In the genomic region with DNA sequence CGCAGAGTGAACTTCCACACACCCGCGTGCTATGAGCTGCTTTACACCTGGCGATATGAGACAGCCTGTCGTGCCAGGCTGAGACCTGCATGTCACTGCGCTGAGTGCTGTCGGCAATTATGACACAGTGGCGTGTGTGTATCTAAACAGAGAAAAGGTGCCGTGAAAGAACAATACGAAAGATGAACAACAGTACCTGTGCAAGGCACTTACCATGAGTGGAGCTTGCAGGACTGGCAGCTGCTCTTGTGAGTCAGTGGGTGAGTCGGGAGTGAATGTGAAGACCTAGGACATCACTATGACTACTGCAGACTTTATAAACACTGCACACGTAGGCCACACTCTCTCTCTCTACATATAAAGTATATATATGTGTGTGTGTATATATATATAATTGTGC, we compare ENCODE assay signal across 1 cellular context.
TF ChIP-seq lines count a peak whose summit lies in the region.

No MANE protein-coding gene starts in this region.

TF ChIP-seq in GM23338, 12 proteins besides CTCF, POLR2A, EP300 and RAD21 (continued from another document):
- TF ChIP-seq, protein P1, sequence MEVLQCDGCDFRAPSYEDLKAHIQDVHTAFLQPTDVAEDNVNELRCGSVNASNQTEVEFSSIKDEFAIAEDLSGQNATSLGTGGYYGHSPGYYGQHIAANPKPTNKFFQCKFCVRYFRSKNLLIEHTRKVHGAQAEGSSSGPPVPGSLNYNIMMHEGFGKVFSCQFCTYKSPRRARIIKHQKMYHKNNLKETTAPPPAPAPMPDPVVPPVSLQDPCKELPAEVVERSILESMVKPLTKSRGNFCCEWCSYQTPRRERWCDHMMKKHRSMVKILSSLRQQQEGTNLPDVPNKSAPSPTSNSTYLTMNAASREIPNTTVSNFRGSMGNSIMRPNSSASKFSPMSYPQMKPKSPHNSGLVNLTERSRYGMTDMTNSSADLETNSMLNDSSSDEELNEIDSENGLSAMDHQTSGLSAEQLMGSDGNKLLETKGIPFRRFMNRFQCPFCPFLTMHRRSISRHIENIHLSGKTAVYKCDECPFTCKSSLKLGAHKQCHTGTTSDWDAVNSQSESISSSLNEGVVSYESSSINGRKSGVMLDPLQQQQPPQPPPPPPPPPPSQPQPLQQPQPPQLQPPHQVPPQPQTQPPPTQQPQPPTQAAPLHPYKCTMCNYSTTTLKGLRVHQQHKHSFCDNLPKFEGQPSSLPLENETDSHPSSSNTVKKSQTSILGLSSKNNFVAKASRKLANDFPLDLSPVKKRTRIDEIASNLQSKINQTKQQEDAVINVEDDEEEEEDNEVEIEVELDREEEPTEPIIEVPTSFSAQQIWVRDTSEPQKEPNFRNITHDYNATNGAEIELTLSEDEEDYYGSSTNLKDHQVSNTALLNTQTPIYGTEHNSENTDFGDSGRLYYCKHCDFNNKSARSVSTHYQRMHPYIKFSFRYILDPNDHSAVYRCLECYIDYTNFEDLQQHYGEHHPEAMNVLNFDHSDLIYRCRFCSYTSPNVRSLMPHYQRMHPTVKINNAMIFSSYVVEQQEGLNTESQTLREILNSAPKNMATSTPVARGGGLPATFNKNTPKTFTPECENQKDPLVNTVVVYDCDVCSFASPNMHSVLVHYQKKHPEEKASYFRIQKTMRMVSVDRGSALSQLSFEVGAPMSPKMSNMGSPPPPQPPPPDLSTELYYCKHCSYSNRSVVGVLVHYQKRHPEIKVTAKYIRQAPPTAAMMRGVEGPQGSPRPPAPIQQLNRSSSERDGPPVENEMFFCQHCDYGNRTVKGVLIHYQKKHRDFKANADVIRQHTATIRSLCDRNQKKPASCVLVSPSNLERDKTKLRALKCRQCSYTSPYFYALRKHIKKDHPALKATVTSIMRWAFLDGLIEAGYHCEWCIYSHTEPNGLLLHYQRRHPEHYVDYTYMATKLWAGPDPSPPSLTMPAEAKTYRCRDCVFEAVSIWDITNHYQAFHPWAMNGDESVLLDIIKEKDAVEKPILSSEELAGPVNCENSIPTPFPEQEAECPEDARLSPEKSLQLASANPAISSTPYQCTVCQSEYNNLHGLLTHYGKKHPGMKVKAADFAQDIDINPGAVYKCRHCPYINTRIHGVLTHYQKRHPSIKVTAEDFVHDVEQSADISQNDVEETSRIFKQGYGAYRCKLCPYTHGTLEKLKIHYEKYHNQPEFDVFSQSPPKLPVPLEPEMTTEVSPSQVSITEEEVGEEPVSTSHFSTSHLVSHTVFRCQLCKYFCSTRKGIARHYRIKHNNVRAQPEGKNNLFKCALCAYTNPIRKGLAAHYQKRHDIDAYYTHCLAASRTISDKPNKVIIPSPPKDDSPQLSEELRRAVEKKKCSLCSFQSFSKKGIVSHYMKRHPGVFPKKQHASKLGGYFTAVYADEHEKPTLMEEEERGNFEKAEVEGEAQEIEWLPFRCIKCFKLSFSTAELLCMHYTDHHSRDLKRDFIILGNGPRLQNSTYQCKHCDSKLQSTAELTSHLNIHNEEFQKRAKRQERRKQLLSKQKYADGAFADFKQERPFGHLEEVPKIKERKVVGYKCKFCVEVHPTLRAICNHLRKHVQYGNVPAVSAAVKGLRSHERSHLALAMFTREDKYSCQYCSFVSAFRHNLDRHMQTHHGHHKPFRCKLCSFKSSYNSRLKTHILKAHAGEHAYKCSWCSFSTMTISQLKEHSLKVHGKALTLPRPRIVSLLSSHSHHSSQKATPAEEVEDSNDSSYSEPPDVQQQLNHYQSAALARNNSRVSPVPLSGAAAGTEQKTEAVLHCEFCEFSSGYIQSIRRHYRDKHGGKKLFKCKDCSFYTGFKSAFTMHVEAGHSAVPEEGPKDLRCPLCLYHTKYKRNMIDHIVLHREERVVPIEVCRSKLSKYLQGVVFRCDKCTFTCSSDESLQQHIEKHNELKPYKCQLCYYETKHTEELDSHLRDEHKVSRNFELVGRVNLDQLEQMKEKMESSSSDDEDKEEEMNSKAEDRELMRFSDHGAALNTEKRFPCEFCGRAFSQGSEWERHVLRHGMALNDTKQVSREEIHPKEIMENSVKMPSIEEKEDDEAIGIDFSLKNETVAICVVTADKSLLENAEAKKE (CRISPR knock-in tag; IDR thresholded peaks at IDR 0.05), result no peak
- TF ChIP-seq, protein P2, sequence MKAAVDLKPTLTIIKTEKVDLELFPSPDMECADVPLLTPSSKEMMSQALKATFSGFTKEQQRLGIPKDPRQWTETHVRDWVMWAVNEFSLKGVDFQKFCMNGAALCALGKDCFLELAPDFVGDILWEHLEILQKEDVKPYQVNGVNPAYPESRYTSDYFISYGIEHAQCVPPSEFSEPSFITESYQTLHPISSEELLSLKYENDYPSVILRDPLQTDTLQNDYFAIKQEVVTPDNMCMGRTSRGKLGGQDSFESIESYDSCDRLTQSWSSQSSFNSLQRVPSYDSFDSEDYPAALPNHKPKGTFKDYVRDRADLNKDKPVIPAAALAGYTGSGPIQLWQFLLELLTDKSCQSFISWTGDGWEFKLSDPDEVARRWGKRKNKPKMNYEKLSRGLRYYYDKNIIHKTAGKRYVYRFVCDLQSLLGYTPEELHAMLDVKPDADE (IDR thresholded peaks at IDR 0.05), result no peak
- TF ChIP-seq EZH2phosphoT487 (IDR thresholded peaks at IDR 0.05; ENCODE audit: unreplicated experiment) (no peak), ZNF114 (CRISPR knock-in tag; IDR thresholded peaks at IDR 0.05) (no peak), CREB1 (CRISPR knock-in tag; IDR thresholded peaks at IDR 0.05; ENCODE audit: low read depth) (no peak), STAT1 (IDR thresholded peaks at IDR 0.05; ENCODE audit: unreplicated experiment) (no peak), NANOG (IDR thresholded peaks at IDR 0.05; ENCODE audit: borderline replicate concordance) (no peak)
